In genomic region chr1:61109158-61109557, GRCh38 we compare ENCODE assay signal across 2 cellular contexts.
A peak's percentile ranks its signal among the peaks of the same experiment; 100 is the strongest.
TF ChIP-seq lines count a peak whose summit lies in the region.

No MANE protein-coding gene starts in this region.

TF ChIP-seq in HEK293, 187 proteins besides CTCF, POLR2A, EP300 and RAD21 (continued from another document and continues in another):
- TF ChIP-seq, protein P1, sequence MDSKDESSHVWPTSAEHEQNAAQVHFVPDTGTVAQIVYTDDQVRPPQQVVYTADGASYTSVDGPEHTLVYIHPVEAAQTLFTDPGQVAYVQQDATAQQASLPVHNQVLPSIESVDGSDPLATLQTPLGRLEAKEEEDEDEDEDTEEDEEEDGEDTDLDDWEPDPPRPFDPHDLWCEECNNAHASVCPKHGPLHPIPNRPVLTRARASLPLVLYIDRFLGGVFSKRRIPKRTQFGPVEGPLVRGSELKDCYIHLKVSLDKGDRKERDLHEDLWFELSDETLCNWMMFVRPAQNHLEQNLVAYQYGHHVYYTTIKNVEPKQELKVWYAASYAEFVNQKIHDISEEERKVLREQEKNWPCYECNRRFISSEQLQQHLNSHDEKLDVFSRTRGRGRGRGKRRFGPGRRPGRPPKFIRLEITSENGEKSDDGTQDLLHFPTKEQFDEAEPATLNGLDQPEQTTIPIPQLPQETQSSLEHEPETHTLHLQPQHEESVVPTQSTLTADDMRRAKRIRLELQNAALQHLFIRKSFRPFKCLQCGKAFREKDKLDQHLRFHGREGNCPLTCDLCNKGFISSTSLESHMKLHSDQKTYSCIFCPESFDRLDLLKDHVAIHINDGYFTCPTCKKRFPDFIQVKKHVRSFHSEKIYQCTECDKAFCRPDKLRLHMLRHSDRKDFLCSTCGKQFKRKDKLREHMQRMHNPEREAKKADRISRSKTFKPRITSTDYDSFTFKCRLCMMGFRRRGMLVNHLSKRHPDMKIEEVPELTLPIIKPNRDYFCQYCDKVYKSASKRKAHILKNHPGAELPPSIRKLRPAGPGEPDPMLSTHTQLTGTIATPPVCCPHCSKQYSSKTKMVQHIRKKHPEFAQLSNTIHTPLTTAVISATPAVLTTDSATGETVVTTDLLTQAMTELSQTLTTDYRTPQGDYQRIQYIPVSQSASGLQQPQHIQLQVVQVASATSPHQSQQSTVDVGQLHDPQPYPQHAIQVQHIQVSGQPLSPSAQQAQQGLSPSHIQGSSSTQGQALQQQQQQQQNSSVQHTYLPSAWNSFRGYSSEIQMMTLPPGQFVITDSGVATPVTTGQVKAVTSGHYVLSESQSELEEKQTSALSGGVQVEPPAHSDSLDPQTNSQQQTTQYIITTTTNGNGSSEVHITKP (tag by site-specific recombination; IDR thresholded peaks at IDR 0.05) = peak; percentile 73
- TF ChIP-seq ZNF146 (tag by site-specific recombination; IDR thresholded peaks at IDR 0.05) (no peak), ZNF76 (tag by site-specific recombination; IDR thresholded peaks at IDR 0.05; ENCODE audit: borderline replicate concordance, low read depth) (no peak), ZNF248 (tag by site-specific recombination; IDR thresholded peaks at IDR 0.05) (no peak), BCL11A (tag by site-specific recombination; IDR thresholded peaks at IDR 0.05; ENCODE audit: low read depth) (no peak), ZNF266 (tag by site-specific recombination; IDR thresholded peaks at IDR 0.05; ENCODE audit: low read depth) (no peak), ZNF23 (tag by site-specific recombination; IDR thresholded peaks at IDR 0.05; ENCODE audit: borderline replicate concordance) (no peak), ZBTB11 (tag by site-specific recombination; conservative IDR thresholded peaks at IDR 0.05; ENCODE audit: low read depth) (no peak), ZNF677 (tag by site-specific recombination; IDR thresholded peaks at IDR 0.05) (no peak), ZNF664 (tag by site-specific recombination; IDR thresholded peaks at IDR 0.05) (0 out of 2 replicates have a peak, but pooled peaks have one; percentile 8), ZNF48 (tag by site-specific recombination; IDR thresholded peaks at IDR 0.05) (no peak), ZBTB8A (tag by site-specific recombination; IDR thresholded peaks at IDR 0.05) (no peak), ZNF398 (tag by site-specific recombination; IDR thresholded peaks at IDR 0.05) (no peak)
- TF ChIP-seq, protein P2, sequence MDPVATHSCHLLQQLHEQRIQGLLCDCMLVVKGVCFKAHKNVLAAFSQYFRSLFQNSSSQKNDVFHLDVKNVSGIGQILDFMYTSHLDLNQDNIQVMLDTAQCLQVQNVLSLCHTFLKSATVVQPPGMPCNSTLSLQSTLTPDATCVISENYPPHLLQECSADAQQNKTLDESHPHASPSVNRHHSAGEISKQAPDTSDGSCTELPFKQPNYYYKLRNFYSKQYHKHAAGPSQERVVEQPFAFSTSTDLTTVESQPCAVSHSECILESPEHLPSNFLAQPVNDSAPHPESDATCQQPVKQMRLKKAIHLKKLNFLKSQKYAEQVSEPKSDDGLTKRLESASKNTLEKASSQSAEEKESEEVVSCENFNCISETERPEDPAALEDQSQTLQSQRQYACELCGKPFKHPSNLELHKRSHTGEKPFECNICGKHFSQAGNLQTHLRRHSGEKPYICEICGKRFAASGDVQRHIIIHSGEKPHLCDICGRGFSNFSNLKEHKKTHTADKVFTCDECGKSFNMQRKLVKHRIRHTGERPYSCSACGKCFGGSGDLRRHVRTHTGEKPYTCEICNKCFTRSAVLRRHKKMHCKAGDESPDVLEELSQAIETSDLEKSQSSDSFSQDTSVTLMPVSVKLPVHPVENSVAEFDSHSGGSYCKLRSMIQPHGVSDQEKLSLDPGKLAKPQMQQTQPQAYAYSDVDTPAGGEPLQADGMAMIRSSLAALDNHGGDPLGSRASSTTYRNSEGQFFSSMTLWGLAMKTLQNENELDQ (tag by site-specific recombination; IDR thresholded peaks at IDR 0.05; ENCODE audit: low read depth) = peak; percentile 75; the same call in 1 of the 2 replicates

TF ChIP-seq in K562, 482 proteins besides CTCF, POLR2A, EP300 and RAD21 (continued from another document):
- no peak for TF ChIP-seq PREB (CRISPR knock-in tag; IDR thresholded peaks at IDR 0.05)
- no peak for TF ChIP-seq HIVEP1 (CRISPR knock-in tag; IDR thresholded peaks at IDR 0.05)
- peak; percentile 51; the same call in 1 of the 2 replicates for TF ChIP-seq FOXM1 (IDR thresholded peaks at IDR 0.05; ENCODE audit: low read depth)
- TF ChIP-seq FOXM1 (CRISPR knock-in tag; IDR thresholded peaks at IDR 0.05; ENCODE audit: low read depth) = no peak
- TF ChIP-seq, protein P1 (IDR thresholded peaks at IDR 0.05; ENCODE audit: partially characterized antibody) = peak; percentile 93
TF ChIP-seq in K562: peak in this region for 6.
